ENCODE assay signal across 24 cellular contexts in the genomic region with DNA sequence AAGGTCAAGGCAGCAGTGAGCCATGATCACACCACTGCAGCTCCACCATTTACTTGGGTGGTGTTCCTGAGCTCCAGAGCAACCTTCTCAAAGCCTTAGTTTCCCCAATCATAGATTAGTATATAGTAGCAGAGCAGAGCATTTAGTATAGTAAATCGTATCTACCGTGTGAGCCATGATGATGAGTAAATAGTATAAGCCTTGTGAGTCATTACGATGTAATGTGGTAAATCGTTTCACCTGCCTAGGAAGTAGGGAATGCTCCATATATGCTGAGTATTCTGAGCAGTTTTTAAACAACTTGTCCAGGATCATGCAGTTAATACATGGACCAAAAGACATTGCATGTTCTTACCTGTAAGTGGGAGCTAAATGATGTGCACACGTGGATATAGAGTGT.
A peak's percentile ranks its signal among the peaks of the same experiment; 100 is the strongest.
DNase-seq lines count a peak whose midpoint lies in the region; TF ChIP-seq lines count a peak whose summit lies in the region.
"Had no signal": no experiment of that assay in that cellular context is flagged by ENCODE, and none has a peak within 500 bp of the region (broad histone marks: within the 10 kb centered on the region; RNA-seq: fewer than 3 reads in every experiment).

No MANE protein-coding gene starts in this region.

- intact Hi-C loops in vagina (cut with DNase I) = no loop called here

- no peak overlapping the region for H2BK15ac ChIP-seq in H9 (ENCODE audit: low read depth, low read length)

- no peak overlapping the region for H3K4me3 Mint-ChIP-seq in H9
- H3K4me3 Mint-ChIP-seq: CD14-positive monocyte; dendritic cell treated with granulocyte-macrophage colony-stimulating factor and Interleukin-4, amounts not matched to agents 40 ng/mL and 50 ng/mL, for 4 days; GM23338; natural killer cell treated with Interleukin-12 subunit alpha and Interleukin-12 subunit beta and Interleukin-15 and Interleukin-18, amount 100 ng/mL, for 72 hours; stimulated activated naive B cell treated with anti-CD40 and anti-IgM and Interleukin-4, amounts not matched to agents 10 μg/mL and 1 μg/mL and 100 μg/mL, for 72 hours had no signal

- no peak overlapping the region for H3K4ac ChIP-seq in H9 (ENCODE audit: low read depth, low read length)

- no peak overlapping the region for H3K27ac ChIP-seq in HEK293 (ENCODE audit: extremely low read depth, low read depth, low read length)
- H3K27ac ChIP-seq in RWPE1 = peak overlapping the region; percentile 43
- H3K27ac ChIP-seq in vagina = no peak overlapping the region
- H3K27ac ChIP-seq in H9 (ENCODE audit: insufficient read length, low read depth, low read length) = no peak overlapping the region
- H3K27ac ChIP-seq: parathyroid adenoma, thoracic aorta, VCaP had no signal

- POLR2A ChIA-PET in HEK293 (lab: Yijun Ruan, JAX) = no interaction called here
- POLR2A ChIA-PET in RWPE1 (lab: Yijun Ruan, JAX; ENCODE audit: low non-redundant PET) = no interaction called here

- H3K4me1 ChIP-seq in HEK293 (ENCODE audit: control insufficient read depth, insufficient read depth, low read length) (no peaks in the 10 kb centered on the region), vagina (no peaks in the 10 kb centered on the region), H9 (ENCODE audit: insufficient read depth, low read length) (peaks cover 2% of the 10 kb centered on the region; the same call in 1 of the 2 replicates)
- H3K4me1 ChIP-seq: parathyroid adenoma had no signal

- DNase-seq in ACHN (peak; percentile 38), RWPE1 (ENCODE audit: low spot score) (peak; percentile 66), glomerular visceral epithelial cell (ENCODE audit: extremely low spot score) (peak; percentile 5), vagina (ENCODE audit: extremely low spot score in 2 of 2) (no peak), superior temporal gyrus (ENCODE audit: extremely low spot score) (no peak), NCI-H1092 (lab: John Stamatoyannopoulos, UW) (no peak), H9 (no peak)
- DNase-seq: activated CD4-positive, alpha-beta T cell treated with anti-CD3 and anti-CD28 coated beads, Interleukin-2, amount 50 U/mL, for 48 hours; amniotic stem cell; foreskin melanocyte; GF-D8; left cardiac atrium; NCI-H1436 treated with DMSO at 0.1 percent for 48 hours; NCI-H69; SIG-M5; stimulated activated naive B cell treated with anti-CD40 and anti-IgM and Interleukin-4, amounts not matched to agents 10 μg/mL and 1 μg/mL and 100 μg/mL, for 72 hours had no signal

- H3K9me3 ChIP-seq in HEK293 (ENCODE audit: control insufficient read depth, insufficient read depth, low read depth, low read length) (no peaks in the 10 kb centered on the region), vagina (no peaks in the 10 kb centered on the region), H9 (ENCODE audit: control insufficient read depth, low read depth, low read length) (no peaks in the 10 kb centered on the region)
- H3K9me3 ChIP-seq: thoracic aorta had no signal

- H3K27me3 ChIP-seq in vagina (no peaks in the 10 kb centered on the region), H9 (ENCODE audit: insufficient read depth, low read length) (no peaks in the 10 kb centered on the region)

- H3K36me3 ChIP-seq in HEK293 (ENCODE audit: control insufficient read depth in 2 of 2, insufficient read depth in 1 of 2, low read length in 2 of 2) = no peaks in the 10 kb centered on the region
- no peaks in the 10 kb centered on the region for H3K36me3 ChIP-seq in vagina
- H3K36me3 ChIP-seq: thoracic aorta had no signal

- H4K91ac ChIP-seq in H9 (ENCODE audit: insufficient read length, low read depth, low read length) = no peak overlapping the region

- no peak overlapping the region for H2BK12ac ChIP-seq in H9 (ENCODE audit: insufficient read length, low read depth, low read length)

- H2BK5ac ChIP-seq in H9 (ENCODE audit: insufficient read length, low read length) = no peak overlapping the region

- no peak overlapping the region for H2AK5ac ChIP-seq in H9 (ENCODE audit: insufficient read length, low read length)

- H3T11ph ChIP-seq in H9 (ENCODE audit: low read length) = no peak overlapping the region

- H3K56ac ChIP-seq in H9 (ENCODE audit: insufficient read length, low read depth, low read length) = no peak overlapping the region

- CTCF ChIA-PET in HEK293 (lab: Yijun Ruan, JAX) = no interaction called here
- CTCF ChIA-PET in RWPE1 (lab: Yijun Ruan, JAX) = interaction anchor here (0.7 kb wide), 1 partner anchor 70 kb away, joined by 3 read pairs; no protein-coding TSS in a partner anchor

- no peak overlapping the region for H3K9ac ChIP-seq in H9 (ENCODE audit: extremely low read depth, insufficient read length, low read length)
- H3K9ac ChIP-seq: parathyroid adenoma had no signal

- no peaks in the 10 kb centered on the region; the same call in none of the 2 replicates for H3K27me3 Mint-ChIP-seq in H9 (ENCODE audit: low read depth)

- TF ChIP-seq POLR2A in vagina (IDR thresholded peaks at IDR 0.05) = no peak

- no peak overlapping the region for H4K5ac ChIP-seq in H9 (ENCODE audit: insufficient read length, low read depth, low read length)

- H3K14ac ChIP-seq in H9 (ENCODE audit: insufficient read depth, low read length) = no peak overlapping the region

- WGBS in H9 (ENCODE audit: extremely low coverage, insufficient read length, low lambda C conversion rate) = no CpG with 5 or more reads among the region's 5 CpGs

- no peaks in the 10 kb centered on the region for H3K79me1 ChIP-seq in H9 (ENCODE audit: insufficient read depth, low read depth, low read length, poor library complexity, severe bottlenecking)

- H3K18ac ChIP-seq in H9 (ENCODE audit: insufficient read length, low read depth, low read length) = no peak overlapping the region

- H3K36me3 Mint-ChIP-seq in H9 (ENCODE audit: insufficient read depth in 1 of 3, low read depth in 3 of 3) = no peaks in the 10 kb centered on the region
- H3K36me3 Mint-ChIP-seq: CD14-positive monocyte; natural killer cell treated with Interleukin-12 subunit alpha and Interleukin-12 subunit beta and Interleukin-15 and Interleukin-18, amount 100 ng/mL, for 72 hours; stimulated activated naive B cell treated with anti-CD40 and anti-IgM and Interleukin-4, amounts not matched to agents 10 μg/mL and 1 μg/mL and 100 μg/mL, for 72 hours had no signal

- TF ChIP-seq CTCF in HEK293 (tag by site-specific recombination; IDR thresholded peaks at IDR 0.05) (no peak), RWPE1 (conservative IDR thresholded peaks at IDR 0.05; ENCODE audit: low read depth) (no peak), vagina (IDR thresholded peaks at IDR 0.05) (no peak), H9 (conservative IDR thresholded peaks at IDR 0.05) (no peak)

- no peaks in the 10 kb centered on the region for H3K9me3 Mint-ChIP-seq in H9
- H3K9me3 Mint-ChIP-seq: dendritic cell treated with granulocyte-macrophage colony-stimulating factor and Interleukin-4, amounts not matched to agents 40 ng/mL and 50 ng/mL, for 4 days; GM23338; natural killer cell treated with Interleukin-12 subunit alpha and Interleukin-12 subunit beta and Interleukin-15 and Interleukin-18, amount 100 ng/mL, for 72 hours; stimulated activated naive B cell treated with anti-CD40 and anti-IgM and Interleukin-4, amounts not matched to agents 10 μg/mL and 1 μg/mL and 100 μg/mL, for 72 hours had no signal

- H3K23ac ChIP-seq in H9 (ENCODE audit: insufficient read length, low read depth, low read length) = no peak overlapping the region

- in situ Hi-C loops in ACHN (cut with HindIII; ENCODE audit: low pct_ligation_motif_present, low pct_unique_long_range_greater_than_20kb, low sequenced_read_pairs) = no loop called here

- H2AFZ ChIP-seq in H9 (ENCODE audit: low read length) = no peak overlapping the region
- H2AFZ ChIP-seq: GM23338, parathyroid adenoma had no signal

- no peak overlapping the region for H2BK120ac ChIP-seq in H9 (ENCODE audit: low read depth, low read length, poor library complexity, severe bottlenecking)

- H3K4me3 ChIP-seq in HEK293 (ENCODE audit: low read depth, low read length) (no peak overlapping the region), vagina (no peak overlapping the region)
- H3K4me3 ChIP-seq: GM23338, thoracic aorta had no signal

- no peaks in the 10 kb centered on the region; the same call in 1 of the 2 replicates for H3K79me2 ChIP-seq in H9 (ENCODE audit: insufficient read depth, low read length)
- H3K79me2 ChIP-seq: parathyroid adenoma had no signal

- peaks cover 9% of the 10 kb centered on the region in 2 experiments for H3K4me1 Mint-ChIP-seq in H9

- no peak overlapping the region for H4K8ac ChIP-seq in H9 (replicated peaks; ENCODE audit: insufficient read length, low read depth, low read length)

- no peaks in the 10 kb centered on the region for H3K23me2 ChIP-seq in H9 (ENCODE audit: insufficient read length, low read depth, low read length, poor library complexity, severe bottlenecking)

- no peak overlapping the region for H2BK20ac ChIP-seq in H9 (ENCODE audit: low read depth, low read length, poor library complexity, severe bottlenecking)

- no peak overlapping the region for H3K4me2 ChIP-seq in H9 (ENCODE audit: insufficient read depth, insufficient read length, low read length)
- H3K4me2 ChIP-seq: GM23338 had no signal

- H4K20me1 ChIP-seq in H9 (ENCODE audit: control insufficient read depth, insufficient read depth, insufficient read length) = peaks cover 3% of the 10 kb centered on the region

- no peak overlapping the region for H3K27ac Mint-ChIP-seq in H9
- H3K27ac Mint-ChIP-seq: CD14-positive monocyte; dendritic cell treated with granulocyte-macrophage colony-stimulating factor and Interleukin-4, amounts not matched to agents 40 ng/mL and 50 ng/mL, for 4 days; GM23338; natural killer cell treated with Interleukin-12 subunit alpha and Interleukin-12 subunit beta and Interleukin-15 and Interleukin-18, amount 100 ng/mL, for 72 hours; stimulated activated naive B cell treated with anti-CD40 and anti-IgM and Interleukin-4, amounts not matched to agents 10 μg/mL and 1 μg/mL and 100 μg/mL, for 72 hours had no signal

TF ChIP-seq in HEK293, 187 proteins besides CTCF, POLR2A, EP300 and RAD21 (continues in another document):
- 0 out of 2 replicates have a peak, but pooled peaks have one; percentile 47 for TF ChIP-seq ZNF10 (tag by site-specific recombination; IDR thresholded peaks at IDR 0.05)
- no peak for TF ChIP-seq ZNF791 (tag by site-specific recombination; IDR thresholded peaks at IDR 0.05)
- TF ChIP-seq ZNF48 (tag by site-specific recombination; IDR thresholded peaks at IDR 0.05) = no peak

Comparison
In these comparisons a context has a peak if more than half of its experiments do, and no peak if none do; other contexts are left out.
1. DNase-seq: peak in ACHN (single experiment), RWPE1 (single experiment) and glomerular visceral epithelial cell (single experiment); none in vagina (0 of 2), superior temporal gyrus (single experiment), NCI-H1092 (single experiment) and H9 (single experiment).